Comparison of ENCODE assay signal across 10 cellular contexts in the genomic region with DNA sequence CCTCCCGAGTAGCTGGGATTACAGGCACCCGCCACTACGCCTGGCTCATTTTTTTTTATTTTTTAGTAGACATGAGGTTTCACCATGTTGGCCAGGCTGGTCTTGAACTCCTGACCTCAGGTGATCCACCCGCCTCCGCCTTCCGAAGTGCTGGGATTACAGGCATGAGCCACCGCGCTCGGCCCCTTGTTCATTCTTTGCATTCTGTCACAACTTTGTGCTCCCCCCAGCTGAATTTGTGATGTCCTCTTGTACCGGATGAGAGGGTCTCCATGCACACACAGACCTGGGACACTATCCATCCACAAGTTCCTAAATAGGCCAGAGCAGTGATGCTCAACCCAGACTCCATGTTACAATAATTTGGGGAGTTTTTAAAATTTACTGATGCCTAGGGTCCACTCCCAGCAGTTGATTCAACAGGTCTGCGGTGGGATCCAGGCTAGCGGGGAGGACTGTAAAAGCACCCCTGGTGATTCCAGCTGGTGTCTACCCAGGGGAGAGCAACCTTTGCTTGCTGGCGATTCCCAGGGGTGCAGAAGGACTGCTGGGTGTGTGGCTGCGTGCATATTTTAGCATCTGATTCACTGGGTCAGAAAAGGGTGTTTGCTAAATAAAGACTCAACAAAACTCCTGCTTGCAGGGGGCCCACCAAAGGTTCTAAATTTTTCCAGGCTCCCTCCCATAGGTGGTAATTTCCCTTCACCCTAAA. TPM values are rescaled to one million over a fixed set of nuclear protein-coding genes. Genes with fewer than 3 reads are reported as not detected.
DNase-seq lines count a peak whose midpoint lies in the region; ATAC-seq and TF ChIP-seq lines count a peak whose summit lies in the region.
"Had no signal": no experiment of that assay in that cellular context is flagged by ENCODE, and none has a peak within 500 bp of the region (broad histone marks: within the 10 kb centered on the region; RNA-seq: fewer than 3 reads in every experiment).

No MANE protein-coding gene starts in this region.

- no peaks in the 10 kb centered on the region; the same call in 1 of the 2 replicates for H4K20me1 ChIP-seq in OCI-LY7 (ENCODE audit: insufficient read depth, low read length)

- no peaks in the 10 kb centered on the region for H3K9me2 ChIP-seq in OCI-LY7 (ENCODE audit: insufficient read depth, low read length)

- H3K36me3 ChIP-seq in OCI-LY7 (ENCODE audit: insufficient read depth, low read length) (peaks cover 17% of the 10 kb centered on the region), esophagus muscularis mucosa (no peaks in the 10 kb centered on the region), psoas muscle (ENCODE audit: insufficient read depth in 1 of 2, low read depth in 1 of 2) (no peaks in the 10 kb centered on the region)

- no peak for TF ChIP-seq EP300 in esophagus muscularis mucosa (IDR thresholded peaks at IDR 0.05)

- intact Hi-C loops in OCI-LY7 (cut with micrococcal nuclease; ENCODE audit: unreplicated experiment) (loop anchor here (5.0 kb wide), 2 partner anchors 42 to 102 kb away; a partner anchor contains a TSS), esophagus muscularis mucosa (cut with DNase I) (no loop called here), psoas muscle (cut with DNase I) (no loop called here)

- DNase-seq in EL (peak; percentile 66), OCI-LY7 (ENCODE audit: low spot score) (no peak), esophagus muscularis mucosa (ENCODE audit: extremely low spot score) (no peak), psoas muscle (no peak), foreskin melanocyte (no peak), nucleus accumbens (lab: John Stamatoyannopoulos, UW) (no peak), NCI-H82 treated with DMSO at 0.1 percent for 48 hours (lab: John Stamatoyannopoulos, UW; ENCODE audit: unreplicated experiment) (no peak), SKM-1 (lab: John Stamatoyannopoulos, UW; ENCODE audit: unreplicated experiment) (no peak)
- DNase-seq: NCI-H1436, posterior cingulate gyrus had no signal

- POLR2A ChIA-PET in OCI-LY7 (lab: Charles Lee), result interaction anchor here (0.6 to 1.7 kb wide), 3 partner anchors 11 to 531 kb away, joined by 3 to 9 read pairs (median 3); a partner anchor contains a TSS

- CTCF ChIA-PET in OCI-LY7 (lab: Charles Lee; ENCODE audit: unreplicated experiment), result no interaction called here

- H3K27ac ChIP-seq in OCI-LY7 (ENCODE audit: low read depth, low read length, poor library complexity, severe bottlenecking) (no peak overlapping the region), esophagus muscularis mucosa (replicated peaks in 1 of 4) (peak overlapping the region; percentile 96 to 100 (median 98)), psoas muscle (peak overlapping the region; percentile 95)

- WGBS in esophagus muscularis mucosa, result 81% methylated on average over 13 of the region's 14 CpGs
- WGBS in psoas muscle, 3 donors, result 87 to 92% (median 89%) methylated on average over 14 of the region's 14 CpGs

- no peaks in the 10 kb centered on the region for H3K9me3 ChIP-seq in OCI-LY7 (ENCODE audit: low read length)
- H3K9me3 ChIP-seq in esophagus muscularis mucosa, result no peaks in the 10 kb centered on the region
- no peaks in the 10 kb centered on the region for H3K9me3 ChIP-seq in psoas muscle

- no TSS peak for BruUV-seq in OCI-LY7 (replicated peaks; lab: Mats Ljungman, UMichigan)

- H3K79me2 ChIP-seq in OCI-LY7 (ENCODE audit: insufficient read depth, low read depth, low read length), result peaks cover 30% of the 10 kb centered on the region

- no peak for ATAC-seq in psoas muscle

- H3K4me3 ChIP-seq in OCI-LY7 (ENCODE audit: low read depth, low read length, poor library complexity, severe bottlenecking), result peak overlapping the region; percentile 90
- H3K4me3 ChIP-seq in esophagus muscularis mucosa, result peak overlapping the region; percentile 57 to 74 (median 67)
- peak overlapping the region; percentile 93 for H3K4me3 ChIP-seq in psoas muscle

- no peak for TF ChIP-seq CTCF in OCI-LY7 (conservative IDR thresholded peaks at IDR 0.05; ENCODE audit: low read length)
- TF ChIP-seq CTCF in esophagus muscularis mucosa (IDR thresholded peaks at IDR 0.05), result no peak
- no peak for TF ChIP-seq CTCF in psoas muscle (IDR thresholded peaks at IDR 0.05)

- H3K4me2 ChIP-seq in OCI-LY7 (ENCODE audit: low read length), result peak overlapping the region; percentile 83; the same call in 1 of the 2 replicates

- peaks cover 47% of the 10 kb centered on the region for H3K4me1 ChIP-seq in OCI-LY7 (ENCODE audit: insufficient read depth, low read length, poor library complexity, severe bottlenecking)
- H3K4me1 ChIP-seq in esophagus muscularis mucosa, result peaks cover 54 to 69% (median 66%) of the 10 kb centered on the region in 4 donors
- peaks cover 37% of the 10 kb centered on the region for H3K4me1 ChIP-seq in psoas muscle

- TF ChIP-seq POLR2A in esophagus muscularis mucosa (IDR thresholded peaks at IDR 0.05; ENCODE audit: low read depth), result no peak

- peak overlapping the region; percentile 70; the same call in 1 of the 2 replicates for H2AFZ ChIP-seq in OCI-LY7 (ENCODE audit: low read length)

- H3K27me3 ChIP-seq in esophagus muscularis mucosa (no peaks in the 10 kb centered on the region), psoas muscle (ENCODE audit: insufficient read depth in 3 of 3, low read length in 2 of 3) (no peaks in the 10 kb centered on the region)

RNA-seq across cellular contexts. Expression of a gene that starts 1.0 kb away (rescaled TPM):
- 35.8 and 36.0 TPM in 2 replicates for total RNA-seq in OCI-LY7 (2014; rRNA removed; shearing (Covaris generic))
- total RNA-seq in OCI-LY7 (2022), result 33.0 and 33.9 TPM in 2 replicates
- total RNA-seq in esophagus muscularis mucosa, result 10 to 100 TPM; 28.7 to 44.2 (median 33.2) TPM
- 10 to 100 TPM; 10.1 to 24.2 (median 14.9) TPM for total RNA-seq in psoas muscle
- 10 to 100 TPM; 33.3 to 84.5 (median 37.9) TPM for polyA plus RNA-seq in psoas muscle

RNA-seq across cellular contexts. Expression of a gene that starts 5.9 kb away (rescaled TPM):
- total RNA-seq in OCI-LY7 (2014; rRNA removed; shearing (Covaris generic)), result 1.7 and 1.8 TPM in 2 replicates
- total RNA-seq in OCI-LY7 (2022) (2.8 and 3.0 TPM in 2 replicates), esophagus muscularis mucosa (under 1 TPM in 3 of 4 donors, not detected in 1; 0.50 to 0.57 (median 0.52) TPM), psoas muscle (under 1 TPM; 0.24 to 0.99 (median 0.57) TPM)
- under 1 TPM; 0.23 to 0.99 (median 0.51) TPM for polyA plus RNA-seq in psoas muscle

RNA-seq across cellular contexts. Expression of a gene that starts 10.9 kb away (rescaled TPM):
- 38.6 and 52.5 TPM in 2 replicates for total RNA-seq in OCI-LY7 (2014; rRNA removed; shearing (Covaris generic))
- 27.9 and 36.0 TPM in 2 replicates for total RNA-seq in OCI-LY7 (2022)
- total RNA-seq in esophagus muscularis mucosa, result 10 to 100 TPM; 10.4 to 16.7 (median 14.2) TPM
- 10 to 100 TPM; 16.1 to 29.5 (median 19.6) TPM for total RNA-seq in psoas muscle
- polyA plus RNA-seq in psoas muscle, result 10 to 100 TPM; 21.5 to 36.6 (median 21.7) TPM

RNA-seq across cellular contexts. Expression of a gene that starts 11.0 kb away (rescaled TPM):
- 16.2 and 28.0 TPM in 2 replicates for total RNA-seq in OCI-LY7 (2014; rRNA removed; shearing (Covaris generic))
- total RNA-seq in OCI-LY7 (2022), result 17.8 and 18.7 TPM in 2 replicates
- 10 to 100 TPM in 1 of 4 donors, 1 to 10 TPM in 3; 5.4 to 12.4 (median 8.1) TPM for total RNA-seq in esophagus muscularis mucosa
- 1 to 10 TPM; 5.7 to 9.2 (median 7.0) TPM for total RNA-seq in psoas muscle
- 10 to 100 TPM; 14.7 to 34.8 (median 17.5) TPM for polyA plus RNA-seq in psoas muscle

RNA-seq across cellular contexts. Expression of a gene that starts 11.6 kb away (rescaled TPM):
- total RNA-seq in OCI-LY7 (2014; rRNA removed; shearing (Covaris generic)), result 24.5 and 26.9 TPM in 2 replicates
- total RNA-seq in OCI-LY7 (2022) (20.2 and 20.4 TPM in 2 replicates), esophagus muscularis mucosa (10 to 100 TPM; 18.7 to 40.6 (median 37.5) TPM), psoas muscle (10 to 100 TPM; 31.5 to 43.6 (median 33.7) TPM)
- polyA plus RNA-seq in psoas muscle, result 100 to 1,000 TPM in 1 of 3 donors, 10 to 100 TPM in 2; 38.0 to 100 (median 84.9) TPM
